Comparison of ENCODE assay signal across 26 cellular contexts in genomic region chr15:42640103-42640502, GRCh38.
"Had no signal": no experiment of that assay in that cellular context is flagged by ENCODE, and none has a peak within 500 bp of the region (broad histone marks: within the 10 kb centered on the region; RNA-seq: fewer than 3 reads in every experiment).

No MANE protein-coding gene starts in this region.

- H3K4me2 ChIP-seq: smooth muscle cell had no signal

- H3K36me3 ChIP-seq: neutrophil, pancreas, uterus had no signal

- DNase-seq: cortex of kidney; effector memory CD8-positive, alpha-beta T cell; foreskin melanocyte; glutamatergic neuron; hypothalamus; kidney; mesenchymal stem cell; mucosa of descending colon; naive B cell; pancreas; stimulated activated CD4-positive, alpha-beta T cell treated with anti-CD3 and anti-CD28 coated beads, Interleukin-12 subunit alpha, Interleukin-12 subunit beta, amount 100 ng/mL, for 4 hours; stimulated activated CD4-positive, alpha-beta T cell treated with anti-CD3 and anti-CD28 coated beads, Interleukin-1b, Interleukin-23, amount 100 ng/mL, for 48 hours; stimulated activated CD4-positive, alpha-beta T cell treated with anti-CD3 and anti-CD28 coated beads, Interleukin-4, amount 100 ng/mL, for 1 hour; stimulated activated CD8-positive, alpha-beta memory T cell treated with anti-CD3 and anti-CD28 coated beads, Interleukin-4, amount 100 ng/mL, for 48 hours; stimulated activated naive CD4-positive, alpha-beta T cell; stimulated activated naive CD8-positive, alpha-beta T cell treated with anti-CD3 and anti-CD28 coated beads, Interleukin-15, amount 100 ng/mL, for 72 hours; transverse colon; upper lobe of right lung; uterus had no signal

- H3K4me1 ChIP-seq: pancreas, suprapubic skin, transverse colon, upper lobe of right lung, uterus had no signal

- H3K27ac ChIP-seq: neutrophil, pancreas, suprapubic skin, transverse colon, upper lobe of right lung, uterus had no signal

- FAIRE-seq: endometrium, kidney, pancreas had no signal

- H3K27me3 ChIP-seq: neutrophil, pancreas, suprapubic skin, transverse colon, upper lobe of right lung, uterus had no signal

- H3K4me3 ChIP-seq: mucosa of descending colon, pancreas, smooth muscle cell, suprapubic skin, transverse colon, upper lobe of right lung, uterus had no signal

- H3K9me3 ChIP-seq: mucosa of descending colon, neutrophil, pancreas, suprapubic skin, transverse colon, upper lobe of right lung, uterus had no signal

- ATAC-seq: effector memory CD8-positive, alpha-beta T cell; left lobe of liver; mucosa of descending colon; natural killer cell treated with Interleukin-12 subunit alpha and Interleukin-12 subunit beta and Interleukin-15 and Interleukin-18, amount 100 ng/mL, for 72 hours; pancreas; sciatic nerve; stimulated activated naive CD8-positive, alpha-beta T cell treated with anti-CD3 and anti-CD28 coated beads, Interleukin-15, amount 100 ng/mL, for 72 hours; upper lobe of right lung had no signal
